Comparison of ENCODE assay signal across 23 cellular contexts in the genomic region with DNA sequence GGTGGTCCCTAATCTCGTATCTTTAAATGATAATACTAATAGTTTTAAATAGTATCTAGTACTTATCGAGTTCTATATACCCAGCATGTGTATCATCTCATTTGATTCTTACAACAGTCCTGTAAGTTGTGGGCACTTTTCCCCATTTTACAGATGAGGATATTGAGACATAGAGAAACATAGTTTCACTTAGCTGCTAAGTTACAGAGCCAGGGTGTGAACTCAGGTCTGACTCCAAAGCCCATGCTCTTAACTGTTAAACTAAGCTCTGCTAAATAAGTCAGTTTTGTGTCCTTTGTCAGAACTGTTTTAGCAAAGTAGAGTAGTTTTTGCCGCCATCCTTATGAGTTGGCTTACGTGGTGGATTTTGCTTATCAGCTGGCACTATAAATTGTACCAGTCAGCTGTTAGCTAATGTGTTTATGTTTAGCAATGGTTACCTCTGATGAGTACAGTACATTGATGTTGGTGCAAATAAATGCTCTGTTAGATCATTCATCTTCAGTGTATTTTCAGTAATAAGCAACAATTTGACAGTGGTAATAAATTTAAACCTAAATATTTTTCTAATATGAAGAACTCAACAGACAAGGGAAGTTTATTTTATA.
"Had no signal": no experiment of that assay in that cellular context is flagged by ENCODE, and none has a peak within 500 bp of the region (broad histone marks: within the 10 kb centered on the region; RNA-seq: fewer than 3 reads in every experiment).

No MANE protein-coding gene starts in this region.

- H3K9me3 Mint-ChIP-seq: neural progenitor cell; stimulated activated naive B cell treated with anti-CD40 and anti-IgM and Interleukin-4, amounts not matched to agents 10 μg/mL and 1 μg/mL and 100 μg/mL, for 72 hours; stimulated activated naive CD8-positive, alpha-beta T cell treated with anti-CD3 and anti-CD28 coated beads, Interleukin-15, amount 100 ng/mL, for 72 hours had no signal

- DNase-seq: effector memory CD4-positive, alpha-beta T cell; foreskin fibroblast; glutamatergic neuron; kidney; left cardiac atrium; left ventricle myocardium inferior; mesendoderm; naive thymus-derived CD4-positive, alpha-beta T cell; stimulated activated CD4-positive, alpha-beta T cell treated with anti-CD3 and anti-CD28 coated beads, Interleukin-2, amount 100 ng/mL, for 24 hours; stimulated activated CD4-positive, alpha-beta T cell treated with anti-CD3 and anti-CD28 coated beads, Interleukin-4, amount 100 ng/mL, for 4 hours; stimulated activated naive B cell treated with anti-CD40 and anti-IgM and Interleukin-4, amounts not matched to agents 10 μg/mL and 1 μg/mL and 100 μg/mL, for 72 hours; stimulated activated naive CD8-positive, alpha-beta T cell treated with anti-CD3 and anti-CD28 coated beads, Interleukin-15, amount 100 ng/mL, for 72 hours; testis; upper lobe of right lung had no signal

- H3K4me1 Mint-ChIP-seq: naive thymus-derived CD4-positive, alpha-beta T cell; stimulated activated naive CD8-positive, alpha-beta T cell treated with anti-CD3 and anti-CD28 coated beads, Interleukin-15, amount 100 ng/mL, for 72 hours had no signal

- H3K4me3 Mint-ChIP-seq: naive thymus-derived CD4-positive, alpha-beta T cell; neural progenitor cell; stimulated activated naive B cell treated with anti-CD40 and anti-IgM and Interleukin-4, amounts not matched to agents 10 μg/mL and 1 μg/mL and 100 μg/mL, for 72 hours; stimulated activated naive CD8-positive, alpha-beta T cell treated with anti-CD3 and anti-CD28 coated beads, Interleukin-15, amount 100 ng/mL, for 72 hours had no signal

- H3K9me3 ChIP-seq: esophagus muscularis mucosa, gastroesophageal sphincter, left ventricle myocardium inferior, prostate gland, testis, tibial nerve, upper lobe of right lung, vagina had no signal

- H3K27me3 Mint-ChIP-seq: naive thymus-derived CD4-positive, alpha-beta T cell; stimulated activated naive B cell treated with anti-CD40 and anti-IgM and Interleukin-4, amounts not matched to agents 10 μg/mL and 1 μg/mL and 100 μg/mL, for 72 hours; stimulated activated naive CD8-positive, alpha-beta T cell treated with anti-CD3 and anti-CD28 coated beads, Interleukin-15, amount 100 ng/mL, for 72 hours had no signal

- H3K27ac Mint-ChIP-seq: naive thymus-derived CD4-positive, alpha-beta T cell; neural progenitor cell; stimulated activated naive CD8-positive, alpha-beta T cell treated with anti-CD3 and anti-CD28 coated beads, Interleukin-15, amount 100 ng/mL, for 72 hours had no signal

- H3K27ac ChIP-seq: gastroesophageal sphincter, left ventricle myocardium inferior, neural progenitor cell, parathyroid adenoma, prostate gland, skin epidermis, testis, upper lobe of right lung, vagina had no signal

- H3K36me3 ChIP-seq: neural progenitor cell, prostate gland had no signal

- H3K4me3 ChIP-seq: esophagus muscularis mucosa, gastroesophageal sphincter, left ventricle myocardium inferior, lung, neural progenitor cell, prostate gland, skin epidermis, testis, tibial nerve, upper lobe of right lung, vagina had no signal

- H3K27me3 ChIP-seq: esophagus muscularis mucosa, gastroesophageal sphincter, neural progenitor cell, testis, tibial nerve, upper lobe of right lung, vagina had no signal

- H3K4me1 ChIP-seq: parathyroid adenoma, prostate gland, testis, upper lobe of right lung, vagina had no signal
